Comparison of ENCODE assay signal across 1 cellular context in the genomic region with DNA sequence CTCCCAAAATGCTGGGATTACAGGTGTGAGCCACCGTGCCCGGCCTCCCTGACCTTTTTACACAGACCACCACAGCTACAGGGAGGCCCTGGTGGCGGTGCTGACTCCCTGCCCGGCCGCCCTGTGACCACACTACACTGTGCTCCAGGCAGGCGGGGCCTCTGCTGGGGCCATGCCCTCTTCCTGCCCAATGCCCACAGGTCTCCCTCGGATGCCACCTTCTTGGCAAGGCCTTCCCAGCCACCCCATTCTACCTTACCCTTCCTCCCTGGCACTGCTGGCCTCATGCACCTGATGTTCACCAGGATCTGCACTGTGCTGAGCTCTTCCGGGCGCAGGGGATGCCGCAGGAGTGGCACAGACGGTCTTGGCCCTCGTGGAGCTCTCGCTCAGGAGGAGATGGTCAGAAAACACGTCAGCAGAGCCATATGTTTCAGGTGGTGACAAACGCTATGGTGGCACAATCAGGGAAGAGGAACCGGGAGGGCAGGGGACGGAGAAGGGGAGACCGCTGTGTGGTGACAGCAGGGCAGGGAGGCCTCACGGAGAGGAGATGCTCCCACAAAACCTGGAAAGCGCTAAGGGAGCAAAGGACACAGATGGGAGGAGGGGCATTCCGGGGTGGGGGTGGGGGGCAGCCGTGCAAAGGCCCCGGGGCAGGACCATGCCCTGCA.
TF ChIP-seq lines count a peak whose summit lies in the region.

No MANE protein-coding gene starts in this region.

TF ChIP-seq in K562, 482 proteins besides CTCF, POLR2A, EP300 and RAD21:
- TF ChIP-seq RBFOX2 (IDR thresholded peaks at IDR 0.05; ENCODE audit: low read depth, low read length) (0 out of 2 replicates have a peak, but pooled peaks have one; percentile 14), TAF1 (IDR thresholded peaks at IDR 0.05; ENCODE audit: control insufficient read depth, extremely low read depth, insufficient read depth, low read length, severe bottlenecking) (no peak), ETS2 (tag; IDR thresholded peaks at IDR 0.05; ENCODE audit: borderline replicate concordance, poor library complexity, severe bottlenecking) (no peak), ZNF282 (CRISPR knock-in tag; IDR thresholded peaks at IDR 0.05) (no peak), ZBTB9 (CRISPR knock-in tag; IDR thresholded peaks at IDR 0.05) (no peak), CBX2 (IDR thresholded peaks at IDR 0.05; ENCODE audit: insufficient read depth, low read length, poor library complexity, severe bottlenecking) (no peak)
- TF ChIP-seq, protein P1, sequence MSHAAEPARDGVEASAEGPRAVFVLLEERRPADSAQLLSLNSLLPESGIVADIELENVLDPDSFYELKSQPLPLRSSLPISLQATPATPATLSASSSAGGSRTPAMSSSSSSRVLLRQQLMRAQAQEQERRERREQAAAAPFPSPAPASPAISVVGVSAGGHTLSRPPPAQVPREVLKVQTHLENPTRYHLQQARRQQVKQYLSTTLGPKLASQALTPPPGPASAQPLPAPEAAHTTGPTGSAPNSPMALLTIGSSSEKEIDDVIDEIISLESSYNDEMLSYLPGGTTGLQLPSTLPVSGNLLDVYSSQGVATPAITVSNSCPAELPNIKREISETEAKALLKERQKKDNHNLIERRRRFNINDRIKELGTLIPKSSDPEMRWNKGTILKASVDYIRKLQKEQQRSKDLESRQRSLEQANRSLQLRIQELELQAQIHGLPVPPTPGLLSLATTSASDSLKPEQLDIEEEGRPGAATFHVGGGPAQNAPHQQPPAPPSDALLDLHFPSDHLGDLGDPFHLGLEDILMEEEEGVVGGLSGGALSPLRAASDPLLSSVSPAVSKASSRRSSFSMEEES (CRISPR knock-in tag; IDR thresholded peaks at IDR 0.05), result no peak
